27 cellular contexts compared by ENCODE assay signal in the genomic region with DNA sequence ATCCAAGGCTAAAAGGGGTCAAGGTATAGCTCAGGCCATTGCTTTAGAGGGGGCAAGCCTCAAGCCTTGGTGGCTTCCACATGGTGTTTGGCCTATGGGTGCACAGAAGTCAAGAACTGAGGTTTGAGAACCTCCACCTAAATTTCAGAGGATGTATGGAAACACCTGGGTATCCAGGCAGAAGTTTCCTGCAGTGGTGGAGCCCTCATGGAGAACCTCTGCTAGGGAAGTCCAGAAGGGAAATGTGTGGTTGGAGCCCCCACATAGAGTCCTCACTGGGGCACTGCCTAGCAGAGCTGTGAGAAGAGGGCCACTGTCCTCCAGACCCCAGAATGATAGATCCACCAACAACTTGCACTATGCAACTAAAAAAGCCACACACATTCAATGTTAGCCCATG.
"Had no signal": no experiment of that assay in that cellular context is flagged by ENCODE, and none has a peak within 500 bp of the region (broad histone marks: within the 10 kb centered on the region; RNA-seq: fewer than 3 reads in every experiment).

No MANE protein-coding gene starts in this region.

- H3K79me2 ChIP-seq: hepatocyte had no signal

- ATAC-seq: esophagus mucosa; foreskin keratinocyte; gastroesophageal sphincter; heart left ventricle; left lung; naive thymus-derived CD8-positive, alpha-beta T cell; sciatic nerve; stimulated activated effector memory CD8-positive, alpha-beta T cell treated with anti-CD3 and anti-CD28 coated beads, Interleukin-12 subunit alpha, Interleukin-12 subunit beta, amount 100 ng/mL, for 72 hours; stimulated activated naive CD8-positive, alpha-beta T cell treated with anti-CD3 and anti-CD28 coated beads, Interleukin-15, Interleukin-2, amounts not matched to agents 100 U/mL and 50 U/mL, for 24 hours had no signal

- DNase-seq: colonic mucosa; effector CD8-positive, alpha-beta T cell; endodermal cell; foreskin keratinocyte; heart left ventricle; kidney; left lung; naive thymus-derived CD8-positive, alpha-beta T cell; nephron progenitor cell; nucleus accumbens; stimulated activated CD4-positive, alpha-beta T cell treated with anti-CD3 and anti-CD28 coated beads, Interleukin-12 subunit alpha, Interleukin-12 subunit beta, amount 100 ng/mL, for 4 hours; stimulated activated CD4-positive, alpha-beta T cell treated with anti-CD3 and anti-CD28 coated beads, Interleukin-1b, Interleukin-23, amount 100 ng/mL, for 48 hours; stimulated activated CD4-positive, alpha-beta T cell treated with anti-CD3 and anti-CD28 coated beads, Interleukin-4, amount 100 ng/mL, for 24 hours; stimulated activated naive CD8-positive, alpha-beta T cell treated with anti-CD3 and anti-CD28 coated beads, Interleukin-15, Interleukin-2, amounts not matched to agents 100 U/mL and 50 U/mL, for 24 hours; substantia nigra; upper lobe of left lung had no signal

- H3K4me3 ChIP-seq: colonic mucosa, gastroesophageal sphincter, heart left ventricle, hepatocyte, left lung, prostate gland, right atrium auricular region, smooth muscle cell, thoracic aorta, tibial nerve, upper lobe of left lung had no signal

- H3K27me3 ChIP-seq: colonic mucosa, foreskin keratinocyte, gastroesophageal sphincter, heart left ventricle, hepatocyte, left lung, right atrium auricular region, tibial nerve, upper lobe of left lung had no signal

- H3K27ac ChIP-seq: colonic mucosa, epithelial cell of prostate, foreskin keratinocyte, gastroesophageal sphincter, heart left ventricle, hepatocyte, left lung, prostate gland, right atrium auricular region, thoracic aorta, tibial nerve, upper lobe of left lung had no signal

- H3K9me3 ChIP-seq: colonic mucosa, gastroesophageal sphincter, prostate gland, right atrium auricular region had no signal

- H3K4me2 ChIP-seq: hepatocyte, smooth muscle cell had no signal

- H3K36me3 ChIP-seq: colonic mucosa, gastroesophageal sphincter, heart left ventricle, left lung, prostate gland, right atrium auricular region, thoracic aorta, tibial nerve, upper lobe of left lung had no signal

- H3K4me1 ChIP-seq: colonic mucosa, foreskin keratinocyte, gastroesophageal sphincter, heart left ventricle, left lung, prostate gland, right atrium auricular region, tibial nerve, upper lobe of left lung had no signal

- H2AFZ ChIP-seq: hepatocyte had no signal
